Comparison of ENCODE assay signal across 29 cellular contexts in genomic region chr15:46956456-46956855, GRCh38.
A peak's percentile ranks its signal among the peaks of the same experiment; 100 is the strongest.
DNase-seq lines count a peak whose midpoint lies in the region; ATAC-seq and TF ChIP-seq lines count a peak whose summit lies in the region.
"Had no signal": no experiment of that assay in that cellular context is flagged by ENCODE, and none has a peak within 500 bp of the region (broad histone marks: within the 10 kb centered on the region; RNA-seq: fewer than 3 reads in every experiment).

No MANE protein-coding gene starts in this region.

- H3K4me3 Mint-ChIP-seq in activated CD4-positive, alpha-beta T cell treated with anti-CD3 and anti-CD28 coated beads, Interleukin-2, amount 10 ng/mL, durations not matched to agents 24 days and 14 days, result no peak overlapping the region
- H3K4me3 Mint-ChIP-seq: activated CD8-positive, alpha-beta T cell treated with anti-CD3 and anti-CD28 coated beads for 36 hours; activated naive CD4-positive, alpha-beta T cell treated with anti-CD3 and anti-CD28 coated beads for 36 hours; brain; memory B cell; neural crest cell; stimulated activated naive CD8-positive, alpha-beta T cell treated with anti-CD3 and anti-CD28 coated beads, Interleukin-15, amount 100 ng/mL, for 72 hours; T-helper 2 cell treated with Interferon-gamma antibody and Interleukin-4, amounts not matched to agents 5 μg/mL and 100 μg/mL, for 36 hours had no signal

- intact Hi-C loops in aorta (cut with DNase I), result no loop called here
- intact Hi-C loops in activated CD4-positive, alpha-beta T cell treated with anti-CD3 and anti-CD28 coated beads, Interleukin-2, amount 10 ng/mL, durations not matched to agents 24 days and 14 days (cut with micrococcal nuclease), result no loop called here

- H3K27me3 Mint-ChIP-seq in activated CD4-positive, alpha-beta T cell treated with anti-CD3 and anti-CD28 coated beads, Interleukin-2, amount 10 ng/mL, durations not matched to agents 24 days and 14 days, result no peaks in the 10 kb centered on the region
- H3K27me3 Mint-ChIP-seq: activated CD8-positive, alpha-beta T cell treated with anti-CD3 and anti-CD28 coated beads for 36 hours; memory B cell; stimulated activated naive CD8-positive, alpha-beta T cell treated with anti-CD3 and anti-CD28 coated beads, Interleukin-15, amount 100 ng/mL, for 72 hours had no signal

- H3K4me1 Mint-ChIP-seq in activated CD4-positive, alpha-beta T cell treated with anti-CD3 and anti-CD28 coated beads, Interleukin-2, amount 10 ng/mL, durations not matched to agents 24 days and 14 days, result no peaks in the 10 kb centered on the region
- H3K4me1 Mint-ChIP-seq: brain; memory B cell; neural crest cell; stimulated activated naive CD8-positive, alpha-beta T cell treated with anti-CD3 and anti-CD28 coated beads, Interleukin-15, amount 100 ng/mL, for 72 hours had no signal

- no peaks in the 10 kb centered on the region for H3K36me3 Mint-ChIP-seq in activated CD4-positive, alpha-beta T cell treated with anti-CD3 and anti-CD28 coated beads, Interleukin-2, amount 10 ng/mL, durations not matched to agents 24 days and 14 days (ENCODE audit: low read depth)
- H3K36me3 Mint-ChIP-seq: brain, memory B cell had no signal

- DNase-seq in NCI-H446 (lab: John Stamatoyannopoulos, UW) (peak; percentile 12 to 74), cerebellar nuclear complex (lab: John Stamatoyannopoulos, UW) (peak; percentile 5 to 65), medulla oblongata (ENCODE audit: extremely low spot score) (peak; percentile 61), aorta (no peak), NK-92 (lab: John Stamatoyannopoulos, UW; ENCODE audit: unreplicated experiment) (no peak), omental fat pad (ENCODE audit: low spot score) (no peak)
- no peak for DNase-seq in activated CD4-positive, alpha-beta T cell treated with anti-CD3 and anti-CD28 coated beads, Interleukin-2, amount 10 ng/mL, durations not matched to agents 24 days and 14 days
- DNase-seq: activated CD8-positive, alpha-beta memory T cell treated with anti-CD3 and anti-CD28 coated beads, Interleukin-2, amount 50 U/mL, for 48 hours; activated CD8-positive, alpha-beta T cell treated with anti-CD3 and anti-CD28 coated beads for 36 hours; activated naive CD4-positive, alpha-beta T cell treated with anti-CD3 and anti-CD28 coated beads for 36 hours; adrenal gland; COR-L47; left colon; NCI-H1048; NCI-H187 treated with DMSO at 0.1 percent for 48 hours; NCI-H2171 treated with DMSO at 0.1 percent for 48 hours; NCI-H524 treated with DMSO at 0.1 percent for 48 hours; PC-9; right lobe of liver; SIG-M5; stimulated activated CD4-positive, alpha-beta T cell treated with anti-CD3 and anti-CD28 coated beads, Interleukin-12 subunit alpha, Interleukin-12 subunit beta, amount 100 ng/mL, for 4 hours; stimulated activated CD4-positive, alpha-beta T cell treated with anti-CD3 and anti-CD28 coated beads, Interleukin-2, amount 100 ng/mL, for 48 hours; stimulated activated naive CD8-positive, alpha-beta T cell treated with anti-CD3 and anti-CD28 coated beads, Interleukin-15, amount 100 ng/mL, for 72 hours; tibial artery had no signal

- no peaks in the 10 kb centered on the region for H3K9me3 ChIP-seq in aorta (ENCODE audit: control insufficient read depth, low read length)
- H3K9me3 ChIP-seq: adrenal gland, right lobe of liver, tibial artery had no signal

- TF ChIP-seq CTCF in omental fat pad (IDR thresholded peaks at IDR 0.05), result no peak

- no peaks in the 10 kb centered on the region for H3K27me3 ChIP-seq in aorta (ENCODE audit: control insufficient read depth in 1 of 2, insufficient read depth in 2 of 2, low read length in 1 of 2)
- H3K27me3 ChIP-seq: adrenal gland, right lobe of liver, tibial artery had no signal

- peaks cover 0 to 3% of the 10 kb centered on the region in 2 donors for H3K4me1 ChIP-seq in aorta (ENCODE audit: control insufficient read depth in 1 of 2, insufficient read depth in 2 of 2, low read length in 2 of 2)
- H3K4me1 ChIP-seq: adrenal gland, right lobe of liver, tibial artery had no signal

- peak; percentile 44 for ATAC-seq in aorta (ENCODE audit: low FRiP score)
- ATAC-seq in omental fat pad (ENCODE audit: low FRiP score), result no peak
- ATAC-seq: activated CD8-positive, alpha-beta T cell treated with anti-CD3 and anti-CD28 coated beads for 36 hours; left colon; right lobe of liver; stimulated activated naive CD8-positive, alpha-beta T cell treated with anti-CD3 and anti-CD28 coated beads, Interleukin-15, amount 100 ng/mL, for 72 hours had no signal

- peaks cover 2% of the 10 kb centered on the region for H3K9me3 Mint-ChIP-seq in activated CD4-positive, alpha-beta T cell treated with anti-CD3 and anti-CD28 coated beads, Interleukin-2, amount 10 ng/mL, durations not matched to agents 24 days and 14 days

- H3K27ac ChIP-seq in aorta (ENCODE audit: low read depth in 1 of 2, low read length in 2 of 2), result no peak overlapping the region
- H3K27ac ChIP-seq: adrenal gland, C4-2B, PC-9, right lobe of liver, tibial artery had no signal

- 10% methylated on average over 3 of the region's 3 CpGs for WGBS in aorta, 2 donors

- no peaks in the 10 kb centered on the region for H3K36me3 ChIP-seq in aorta (ENCODE audit: control insufficient read depth in 1 of 2, insufficient read depth in 2 of 2, low read length in 1 of 2)
- H3K36me3 ChIP-seq: adrenal gland, right lobe of liver, tibial artery had no signal

- H3K27ac Mint-ChIP-seq in activated CD4-positive, alpha-beta T cell treated with anti-CD3 and anti-CD28 coated beads, Interleukin-2, amount 10 ng/mL, durations not matched to agents 24 days and 14 days, result no peak overlapping the region
- H3K27ac Mint-ChIP-seq: activated CD8-positive, alpha-beta T cell treated with anti-CD3 and anti-CD28 coated beads for 36 hours; activated naive CD4-positive, alpha-beta T cell treated with anti-CD3 and anti-CD28 coated beads for 36 hours; memory B cell; stimulated activated naive CD8-positive, alpha-beta T cell treated with anti-CD3 and anti-CD28 coated beads, Interleukin-15, amount 100 ng/mL, for 72 hours; T-helper 2 cell treated with Interferon-gamma antibody and Interleukin-4, amounts not matched to agents 5 μg/mL and 100 μg/mL, for 36 hours had no signal

- no peak overlapping the region for H3K4me3 ChIP-seq in aorta (ENCODE audit: low read length in 2 of 2)
- H3K4me3 ChIP-seq: adrenal gland, PC-9, right lobe of liver, tibial artery had no signal

Comparison
In these comparisons a context has a peak if more than half of its experiments do, and no peak if none do; other contexts are left out.
1. DNase-seq: peak in NCI-H446 (2 of 2), cerebellar nuclear complex (2 of 2) and medulla oblongata (single experiment); none in aorta (0 of 2), activated CD4-positive, alpha-beta T cell treated with anti-CD3 and anti-CD28 coated beads, Interleukin-2, amount 10 ng/mL, durations not matched to agents 24 days and 14 days (single experiment), NK-92 (single experiment) and omental fat pad (single experiment).